In genomic region chr6:33075568-33076405, GRCh38 we compare ENCODE assay signal across 8 cellular contexts. TPM values are rescaled to one million over a fixed set of nuclear protein-coding genes. Genes with fewer than 3 reads are reported as not detected.
DNase-seq lines count a peak whose midpoint lies in the region; ATAC-seq and TF ChIP-seq lines count a peak whose summit lies in the region.

Gene HLA-DPB1, plus strand, starts transcription at chr6:33075990. Its CDS starts 52 bp downstream, at chr6:33076042.

- intact Hi-C loops in left colon (cut with DNase I, micrococcal nuclease), result no loop called here

- DNase-seq in Caki2 (ENCODE audit: low read depth), result peak; percentile 45
- DNase-seq in Peyer's patch, result no peak
- DNase-seq in caudate nucleus (lab: John Stamatoyannopoulos, UW), result peak in 2 of 61 donors; percentile 13 to 46
- no peak for DNase-seq in left colon
- DNase-seq in NCI-H1436 (lab: John Stamatoyannopoulos, UW), result no peak

- in situ Hi-C loops in Caki2 (cut with HindIII; ENCODE audit: low pct_unique_long_range_greater_than_20kb, low sequenced_read_pairs), result no loop called here

- H3K27me3 ChIP-seq in Peyer's patch, result no peaks in the 10 kb centered on the region

- ATAC-seq in GM18907 (IDR thresholded peaks at IDR 0.05; ENCODE audit: unreplicated experiment) (peak; percentile 68), HG03045 (IDR thresholded peaks at IDR 0.05; ENCODE audit: unreplicated experiment) (peak; percentile 54), left colon (peak; percentile 85)

- TF ChIP-seq CTCF in Peyer's patch (IDR thresholded peaks at IDR 0.05) (peak in 1 of 6 experiments; percentile 15), subcutaneous adipose tissue (IDR thresholded peaks at IDR 0.05; ENCODE audit: low read depth) (no peak)

- no peaks in the 10 kb centered on the region for H3K9me3 ChIP-seq in Peyer's patch

- H3K27ac ChIP-seq in Peyer's patch, result peak within 1 kb of the TSS; percentile 57 to 90 (median 73)
- H3K27ac ChIP-seq in caudate nucleus (ENCODE audit: low read depth, low read length), result peak within 1 kb of the TSS; percentile 64

- H3K4me1 ChIP-seq in Peyer's patch, result peaks cover 0 to 1% (median 0%) of the 10 kb centered on the region in 4 donors

- peak; percentile 19 to 27 for TF ChIP-seq POLR2A in Peyer's patch (IDR thresholded peaks at IDR 0.05)

- H3K36me3 ChIP-seq in Peyer's patch, result no peaks in the 10 kb centered on the region

- H3K4me3 ChIP-seq in Peyer's patch, result peak within 1 kb of the TSS; percentile 31 to 55 (median 41)

RNA-seq across cellular contexts. Expression of gene HLA-DPB1, which starts in this region (rescaled TPM):
- total RNA-seq in Caki2 (2014; rRNA removed; shearing (Covaris generic); ENCODE audit: low replicate concordance), result not detected in 2 replicates
- 100 to 1,000 TPM in 1 of 4 donors, 10 to 100 TPM in 2, 1 to 10 TPM in 1; 9.5 to 104 (median 19.7) TPM for total RNA-seq in Peyer's patch
- total RNA-seq in left colon, result 10 to 100 TPM; 15.1 to 65.5 TPM
- 100 to 1,000 TPM in 1 of 4 donors, 10 to 100 TPM in 3; 43.9 to 256 (median 83.0) TPM for total RNA-seq in subcutaneous adipose tissue

Comparison
In these comparisons a context has a peak if more than half of its experiments do, and no peak if none do; other contexts are left out.
1. RNA of gene HLA-DPB1 (total RNA-seq): 43.9 to 256 TPM in subcutaneous adipose tissue, 15.1 to 65.5 TPM in left colon and 9.5 to 104 TPM in Peyer's patch; not detected in Caki2; every median in the first group is over 10 times any median in the second.
2. Peak in DNase-seq in Caki2; RNA of the gene not detected or under 1 TPM.
3. Peak in every context shown above with its lines, with median percentiles within 50 percentile points of each other: ATAC-seq.